17 cellular contexts compared by ENCODE assay signal in the genomic region with DNA sequence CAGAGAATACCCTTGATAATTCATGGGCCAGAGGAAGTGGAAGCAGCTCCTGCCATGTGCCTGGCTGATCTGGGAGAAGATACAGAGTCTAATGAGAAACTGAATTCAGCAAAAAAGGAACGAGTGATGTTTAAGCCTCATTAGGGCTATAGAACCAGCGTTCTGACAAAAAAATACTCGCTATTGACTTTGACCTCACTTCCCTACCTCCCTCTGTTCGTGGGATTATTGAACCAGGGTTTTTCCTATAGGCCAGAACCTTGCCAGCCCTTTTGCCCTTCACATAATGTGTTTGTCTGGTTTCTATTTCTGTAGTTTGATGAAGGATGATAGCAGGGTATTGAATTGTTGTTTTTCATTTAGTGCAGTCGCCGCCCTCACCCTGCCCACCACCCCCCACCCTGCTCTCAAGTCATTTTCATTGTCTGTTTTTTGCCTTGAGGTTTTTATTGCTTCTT. TPM values are rescaled to one million over a fixed set of nuclear protein-coding genes. Genes with fewer than 3 reads are reported as not detected.
DNase-seq lines count a peak whose midpoint lies in the region; ATAC-seq and TF ChIP-seq lines count a peak whose summit lies in the region.
"Had no signal": no experiment of that assay in that cellular context is flagged by ENCODE, and none has a peak within 500 bp of the region (broad histone marks: within the 10 kb centered on the region; RNA-seq: fewer than 3 reads in every experiment).

No MANE protein-coding gene starts in this region.

- H3K36me3 Mint-ChIP-seq in CD4-positive, alpha-beta T cell (ENCODE audit: low read depth): no peaks in the 10 kb centered on the region
- H3K36me3 Mint-ChIP-seq: activated naive CD8-positive, alpha-beta T cell treated with anti-CD3 and anti-CD28 coated beads for 36 hours; memory B cell had no signal

- no peaks in the 10 kb centered on the region for H3K36me3 ChIP-seq in subcutaneous abdominal adipose tissue (ENCODE audit: control insufficient read depth in 5 of 5, insufficient read depth in 5 of 5, low read length in 5 of 5)
- H3K36me3 ChIP-seq in colonic mucosa: no peaks in the 10 kb centered on the region
- H3K36me3 ChIP-seq: spleen, stomach had no signal

- peak overlapping the region; percentile 21 for H3K27ac ChIP-seq in subcutaneous abdominal adipose tissue (ENCODE audit: low read depth, low read length)
- H3K27ac ChIP-seq in colonic mucosa: no peak overlapping the region
- no peak overlapping the region for H3K27ac ChIP-seq in CD4-positive, alpha-beta T cell (ENCODE audit: low read depth, low read length)
- H3K27ac ChIP-seq: stomach had no signal

- H3K4me3 Mint-ChIP-seq in CD4-positive, alpha-beta T cell: no peak overlapping the region
- H3K4me3 Mint-ChIP-seq: activated naive CD8-positive, alpha-beta T cell treated with anti-CD3 and anti-CD28 coated beads for 36 hours; endodermal cell; memory B cell had no signal

- no peaks in the 10 kb centered on the region for H3K4me1 Mint-ChIP-seq in CD4-positive, alpha-beta T cell (ENCODE audit: low read depth)
- H3K4me1 Mint-ChIP-seq: activated naive CD8-positive, alpha-beta T cell treated with anti-CD3 and anti-CD28 coated beads for 36 hours; memory B cell had no signal

- DNase-seq in NCI-H2107 treated with DMSO at 0.1 percent for 48 hours (lab: John Stamatoyannopoulos, UW; ENCODE audit: unreplicated experiment): peak; percentile 26
- DNase-seq in NCI-H2107 (lab: John Stamatoyannopoulos, UW): no peak
- DNase-seq in NCI-H748 treated with DMSO at 0.1 percent for 48 hours (lab: John Stamatoyannopoulos, UW): peak; percentile 2
- peak; percentile 43 for DNase-seq in left kidney (ENCODE audit: low read depth, low spot score)
- no peak for DNase-seq in colonic mucosa
- DNase-seq in CD4-positive, alpha-beta T cell: no peak
- DNase-seq: activated CD4-positive, alpha-beta T cell treated with anti-CD3 and anti-CD28 coated beads, Interleukin-2, amount 50 U/mL, for 1 hour; activated naive CD8-positive, alpha-beta T cell treated with anti-CD3 and anti-CD28 coated beads for 36 hours; activated T-cell treated with anti-CD3 and anti-CD28 coated beads, Interleukin-2, amount 50 U/mL, for 1 hour; foreskin fibroblast; NCI-H82; spleen; stomach had no signal

- H3K9me3 ChIP-seq in subcutaneous abdominal adipose tissue (ENCODE audit: control insufficient read depth in 5 of 5, low read length in 5 of 5): no peaks in the 10 kb centered on the region
- H3K9me3 ChIP-seq in colonic mucosa: no peaks in the 10 kb centered on the region
- no peaks in the 10 kb centered on the region for H3K9me3 ChIP-seq in CD4-positive, alpha-beta T cell (ENCODE audit: control insufficient read depth, low read length)
- H3K9me3 ChIP-seq: stomach had no signal

- H3K4me3 ChIP-seq in subcutaneous abdominal adipose tissue (ENCODE audit: low read depth in 1 of 5, low read length in 5 of 5) (no peak overlapping the region), colonic mucosa (no peak overlapping the region)
- H3K4me3 ChIP-seq: spleen, stomach had no signal

- no peak for ATAC-seq in GM18858 (IDR thresholded peaks at IDR 0.05; ENCODE audit: unreplicated experiment)
- no peak for ATAC-seq in CD4-positive, alpha-beta T cell (ENCODE audit: poor library complexity)

- POLR2A ChIA-PET in CD4-positive, alpha-beta T cell (lab: Charles Lee): no interaction called here

- TF ChIP-seq CTCF in colonic mucosa (IDR thresholded peaks at IDR 0.05): no peak
- no peak for TF ChIP-seq CTCF in CD4-positive, alpha-beta T cell (IDR thresholded peaks at IDR 0.05)

- peaks cover 0 to 18% (median 0%) of the 10 kb centered on the region in 5 donors for H3K4me1 ChIP-seq in subcutaneous abdominal adipose tissue (ENCODE audit: control insufficient read depth in 5 of 5, insufficient read depth in 5 of 5, low read length in 5 of 5)
- H3K4me1 ChIP-seq in colonic mucosa: no peaks in the 10 kb centered on the region
- H3K4me1 ChIP-seq: stomach had no signal

- H3K27ac Mint-ChIP-seq in CD4-positive, alpha-beta T cell: no peak overlapping the region
- H3K27ac Mint-ChIP-seq: activated naive CD8-positive, alpha-beta T cell treated with anti-CD3 and anti-CD28 coated beads for 36 hours; endodermal cell; memory B cell had no signal

- CTCF ChIA-PET in CD4-positive, alpha-beta T cell (lab: Charles Lee): interaction anchor here (1.0 kb wide), 1 partner anchor 13 kb away, joined by 4 read pairs; no protein-coding TSS in a partner anchor

- H3K27me3 ChIP-seq in subcutaneous abdominal adipose tissue (ENCODE audit: control insufficient read depth in 5 of 5, insufficient read depth in 4 of 5, low read length in 5 of 5) (no peaks in the 10 kb centered on the region), colonic mucosa (no peaks in the 10 kb centered on the region)
- peaks cover 13% of the 10 kb centered on the region for H3K27me3 ChIP-seq in CD4-positive, alpha-beta T cell (ENCODE audit: control insufficient read depth, insufficient read depth, low read length)
- H3K27me3 ChIP-seq: stomach had no signal

- no peaks in the 10 kb centered on the region for H3K9me3 Mint-ChIP-seq in CD4-positive, alpha-beta T cell
- H3K9me3 Mint-ChIP-seq: activated naive CD8-positive, alpha-beta T cell treated with anti-CD3 and anti-CD28 coated beads for 36 hours; endodermal cell; memory B cell had no signal

- H3K9ac ChIP-seq in subcutaneous abdominal adipose tissue (ENCODE audit: low read length in 5 of 5) (peak overlapping the region in 1 of 5 donors; percentile 26), colonic mucosa (ENCODE audit: low read depth in 2 of 2, low read length in 2 of 2) (no peak overlapping the region)

- H3K27me3 Mint-ChIP-seq in CD4-positive, alpha-beta T cell: peaks cover 37% of the 10 kb centered on the region

- intact Hi-C loops in colonic mucosa (cut with DNase I): no loop called here
- intact Hi-C loops in CD4-positive, alpha-beta T cell (cut with DNase I, micrococcal nuclease): no loop called here

RNA-seq across cellular contexts. Expression of a gene that starts 7.6 kb away (rescaled TPM):
- total RNA-seq in colonic mucosa: 10 to 100 TPM; 44.4 to 60.2 TPM
- 1 to 10 TPM; 1.9 to 2.4 TPM for total RNA-seq in CD4-positive, alpha-beta T cell

Comparison
In these comparisons a context has a peak if more than half of its experiments do, and no peak if none do; other contexts are left out.
1. DNase-seq: peak in NCI-H2107 treated with DMSO at 0.1 percent for 48 hours (single experiment), NCI-H748 treated with DMSO at 0.1 percent for 48 hours (single experiment) and left kidney (single experiment); none in NCI-H2107 (single experiment), colonic mucosa (single experiment) and CD4-positive, alpha-beta T cell (0 of 10).
2. RNA of a gene that starts 7.6 kb away (total RNA-seq): 44.4 to 60.2 TPM in colonic mucosa; 1.9 to 2.4 TPM in CD4-positive, alpha-beta T cell; every median in the first group is over 10 times any median in the second.